22 cellular contexts compared by ENCODE assay signal in genomic region chr7:101522021-101522420, GRCh38.
DNase-seq lines count a peak whose midpoint lies in the region; ATAC-seq, FAIRE-seq and TF ChIP-seq lines count a peak whose summit lies in the region.
"Had no signal": no experiment of that assay in that cellular context is flagged by ENCODE, and none has a peak within 500 bp of the region (broad histone marks: within the 10 kb centered on the region; RNA-seq: fewer than 3 reads in every experiment).

No MANE protein-coding gene starts in this region.

- H4K20me1 ChIP-seq in K562 (replicated peaks; ENCODE audit: control insufficient read depth, insufficient read depth, low read length), result no peaks in the 10 kb centered on the region; the same call in 1 of the 2 replicates
- H4K20me1 ChIP-seq: BLaER1 had no signal

- no peak for TF ChIP-seq EP300 in K562 (IDR thresholded peaks at IDR 0.05; ENCODE audit: low read length)

- no peaks in the 10 kb centered on the region for H3K36me3 ChIP-seq in K562 (ENCODE audit: control insufficient read depth, insufficient read depth, low read length)
- H3K36me3 ChIP-seq: BE2C, BLaER1 had no signal

- H3K9ac ChIP-seq in K562 (ENCODE audit: insufficient read depth in 1 of 2, low read depth in 2 of 2, low read length in 2 of 2), result no peak overlapping the region
- H3K9ac ChIP-seq: BLaER1 had no signal

- no peak overlapping the region for H2AFZ ChIP-seq in K562 (ENCODE audit: low read depth, low read length)

- no peaks in the 10 kb centered on the region for H3K9me3 ChIP-seq in K562 (replicated peaks; ENCODE audit: control insufficient read depth, insufficient read depth, low read depth, low read length)
- H3K9me3 ChIP-seq: BE2C had no signal

- H3K27ac ChIP-seq in K562 (ENCODE audit: extremely low read depth, low read depth, low read length), result no peak overlapping the region
- H3K27ac ChIP-seq: 22Rv1, BLaER1 had no signal

- no peak overlapping the region for H3K4me2 ChIP-seq in K562 (ENCODE audit: insufficient read depth, low read length)
- H3K4me2 ChIP-seq: BLaER1 had no signal

- POLR2A ChIA-PET in K562 (lab: Yijun Ruan, JAX), result no interaction called here

- no TSS peak for BruUV-seq in K562 (replicated peaks; lab: Mats Ljungman, UMichigan)

- FAIRE-seq in K562 (lab: Jason Lieb, UNC) (no peak), HTR-8/SVneo (lab: Jason Lieb, UNC) (no peak)
- FAIRE-seq: G401.6, GM12891, GM19239 had no signal

- H3K4me3 ChIP-seq in K562, result no peak overlapping the region
- H3K4me3 ChIP-seq: BLaER1 had no signal

- no peaks in the 10 kb centered on the region for H3K79me2 ChIP-seq in K562 (ENCODE audit: control insufficient read depth, insufficient read depth, low read length)

- TF ChIP-seq RAD21 in K562 (CRISPR knock-in tag; conservative IDR thresholded peaks at IDR 0.05 in 1 of 2, IDR thresholded peaks at IDR 0.05 in 1 of 2), result no peak

- intact Hi-C loops in Right ventricle myocardium superior (cut with DNase I), result no loop called here
- intact Hi-C loops in cardiac septum (cut with DNase I), result no loop called here
- intact Hi-C loops in K562 (cut with micrococcal nuclease), result no loop called here

- H3K27me3 ChIP-seq in K562 (ENCODE audit: control insufficient read depth in 2 of 2, insufficient read depth in 2 of 2, low read length in 2 of 2), result peaks cover 3 to 42% of the 10 kb centered on the region in 2 experiments; a peak in 4 of 5 replicates
- H3K27me3 ChIP-seq: BE2C, BLaER1 had no signal

- ATAC-seq in Right ventricle myocardium superior (ENCODE audit: poor library complexity) (no peak), K562 (no peak), HG02852 (IDR thresholded peaks at IDR 0.05; ENCODE audit: unreplicated experiment) (no peak)

- H3K4me1 ChIP-seq in K562 (replicated peaks in 1 of 2; ENCODE audit: control insufficient read depth in 2 of 2, insufficient read depth in 2 of 2, low read length in 2 of 2), result no peaks in the 10 kb centered on the region; a peak in 3 of 5 replicates
- H3K4me1 ChIP-seq: BE2C had no signal

- TF ChIP-seq POLR2A in K562 (conservative IDR thresholded peaks at IDR 0.05), result no peak

- in situ Hi-C loops in K562 (cut with MboI), result no loop called here

- CTCF ChIA-PET in K562 (lab: Yijun Ruan, JAX; ENCODE audit: low intra/inter-chr PET ratio), result no interaction called here

- under 1% methylated on average over 5 of the region's 5 CpGs for WGBS in K562 (ENCODE audit: insufficient coverage, low coverage, missing lambda C conversion rate)

- DNase-seq in Right ventricle myocardium superior (peak; percentile 3), cardiac septum (ENCODE audit: low spot score) (no peak), K562 (ENCODE audit: extremely low read depth in 1 of 4, low spot score in 3 of 4) (no peak), HTR-8/SVneo (ENCODE audit: insufficient read length, low spot score) (no peak)
- DNase-seq: ACHN; BE2C; C1 segment of cervical spinal cord; CD4-positive, alpha-beta memory T cell; CD4-positive, CD25-positive, alpha-beta regulatory T cell; CD8-positive, alpha-beta memory T cell; COR-L47; DMS 273 treated with DMSO at 0.1 percent for 48 hours; DMS153; DMS53; DND-41; GF-D8 had no signal

- H3K9me1 ChIP-seq in K562 (ENCODE audit: control insufficient read depth, insufficient read depth, low read length), result peaks cover 3% of the 10 kb centered on the region

- no peak for TF ChIP-seq CTCF in K562 (IDR thresholded peaks at IDR 0.05 in 2 of 3, conservative IDR thresholded peaks at IDR 0.05 in 1 of 3; ENCODE audit: insufficient read depth in 2 of 3, low read depth in 1 of 3, low read length in 3 of 3)

TF ChIP-seq in K562, 482 proteins besides CTCF, POLR2A, EP300 and RAD21:
- no peak for TF ChIP-seq ZNF274 (IDR thresholded peaks at IDR 0.05; ENCODE audit: borderline replicate concordance, low read depth, low read length)
- TF ChIP-seq NR2F6 (CRISPR knock-in tag; IDR thresholded peaks at IDR 0.05), result no peak
- TF ChIP-seq POLR2B (IDR thresholded peaks at IDR 0.05; ENCODE audit: low read depth, partially characterized antibody), result no peak
- no peak for TF ChIP-seq TRIM28 (IDR thresholded peaks at IDR 0.05)
- TF ChIP-seq GATAD2B (IDR thresholded peaks at IDR 0.05; ENCODE audit: borderline replicate concordance), result no peak
- TF ChIP-seq ZFP36 (IDR thresholded peaks at IDR 0.05; ENCODE audit: low read depth, low read length, partially characterized antibody), result peak; percentile 82
- TF ChIP-seq RBM25 (IDR thresholded peaks at IDR 0.05; ENCODE audit: low read depth, low read length, severe bottlenecking), result peak; percentile 19
TF ChIP-seq in K562: peak in this region for 2.
